Comparison of ENCODE assay signal across 15 cellular contexts in the genomic region with DNA sequence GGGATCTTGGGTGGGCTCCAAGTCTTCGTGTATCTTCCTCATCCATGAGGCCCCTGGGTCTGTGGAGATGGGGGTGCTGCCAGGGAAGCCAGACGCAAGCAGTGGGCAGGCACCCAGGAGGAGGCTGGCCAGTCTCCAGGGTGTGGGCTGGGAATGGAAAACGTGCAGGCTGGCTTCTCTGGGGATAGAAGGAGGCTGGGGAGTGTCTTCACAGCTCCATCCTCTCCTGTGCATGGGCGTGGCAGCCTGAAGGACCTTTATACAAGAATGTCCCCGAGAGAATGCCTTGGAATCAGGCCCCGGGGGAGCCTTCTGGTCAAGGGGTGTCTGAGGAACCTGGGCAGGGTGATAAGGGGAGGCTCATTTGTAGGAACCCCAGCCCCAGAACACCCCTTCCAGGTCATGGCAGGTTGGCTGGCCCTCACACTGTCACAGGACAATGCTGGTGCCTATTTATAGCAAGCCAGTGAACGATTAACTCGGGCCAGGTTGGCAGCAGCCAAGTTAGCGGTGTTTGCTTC. TPM values are rescaled to one million over a fixed set of nuclear protein-coding genes. Genes with fewer than 3 reads are reported as not detected.
DNase-seq lines count a peak whose midpoint lies in the region; ATAC-seq and TF ChIP-seq lines count a peak whose summit lies in the region.
"Had no signal": no experiment of that assay in that cellular context is flagged by ENCODE, and none has a peak within 500 bp of the region (broad histone marks: within the 10 kb centered on the region; RNA-seq: fewer than 3 reads in every experiment).

No MANE protein-coding gene starts in this region.

- in situ Hi-C loops in G401 (cut with HindIII; ENCODE audit: low sequenced_read_pairs) = no loop called here
- in situ Hi-C loops in brain microvascular endothelial cell (cut with HindIII; ENCODE audit: low pct_ligation_motif_present, low sequenced_read_pairs) = no loop called here

- ATAC-seq in GM19397 (IDR thresholded peaks at IDR 0.05; ENCODE audit: unreplicated experiment) = no peak
- ATAC-seq: activated T-cell treated with anti-CD3 and anti-CD28 coated beads, Interleukin-2, amount 50 U/mL, for 4 hours had no signal

- TF ChIP-seq CTCF in VCaP (conservative IDR thresholded peaks at IDR 0.05) (no peak), prostate gland (IDR thresholded peaks at IDR 0.05) (no peak), A673 (conservative IDR thresholded peaks at IDR 0.05; ENCODE audit: low read depth, low read length) (no peak), brain microvascular endothelial cell (IDR thresholded peaks at IDR 0.05; ENCODE audit: low read depth, low read length, missing control alignments) (no peak)

- CTCF ChIA-PET in A673 (lab: Charles Lee) = no interaction called here

- H3K4me1 ChIP-seq in prostate gland (replicated peaks) (no peaks in the 10 kb centered on the region), A673 (ENCODE audit: insufficient read depth, low read length, poor library complexity, severe bottlenecking) (no peaks in the 10 kb centered on the region)

- POLR2A ChIA-PET in A673 (lab: Charles Lee; ENCODE audit: low non-redundant PET) = no interaction called here

- H3K36me3 ChIP-seq in prostate gland (no peaks in the 10 kb centered on the region), A673 (ENCODE audit: insufficient read depth, low read length, poor library complexity, severe bottlenecking) (no peaks in the 10 kb centered on the region), brain microvascular endothelial cell (replicated peaks) (no peaks in the 10 kb centered on the region)

- H3K27ac ChIP-seq in VCaP (peak overlapping the region; percentile 78), prostate gland (no peak overlapping the region), A673 (ENCODE audit: low read depth, low read length, poor library complexity, severe bottlenecking) (no peak overlapping the region), brain microvascular endothelial cell (no peak overlapping the region)
- H3K27ac ChIP-seq: SK-N-MC had no signal

- TF ChIP-seq POLR2A in prostate gland (IDR thresholded peaks at IDR 0.05) = no peak

- DNase-seq in G401 (ENCODE audit: low spot score) (peak; percentile 70), hypothalamus (lab: John Stamatoyannopoulos, UW) (peak in 28 of 51 donors; percentile 10 to 72 (median 43)), prostate gland (ENCODE audit: low spot score) (peak; percentile 36), A673 (ENCODE audit: low spot score) (no peak), NCI-H2081 treated with DMSO at 0.1 percent for 48 hours (lab: John Stamatoyannopoulos, UW) (no peak), brain microvascular endothelial cell (no peak)
- DNase-seq: activated CD4-positive, CD25-positive, alpha-beta regulatory T cell; activated T-cell treated with anti-CD3 and anti-CD28 coated beads, Interleukin-2, amount 50 U/mL, for 4 hours; amniotic stem cell; effector CD8-positive, alpha-beta T cell; NCI-H187 had no signal

- no peaks in the 10 kb centered on the region for H3K27me3 ChIP-seq in prostate gland (replicated peaks; ENCODE audit: insufficient read depth)
- no peaks in the 10 kb centered on the region for H3K27me3 ChIP-seq in A673 (replicated peaks; ENCODE audit: insufficient read depth, low read depth, low read length, poor library complexity)
- H3K27me3 ChIP-seq in brain microvascular endothelial cell (replicated peaks) = no peaks in the 10 kb centered on the region

- no peaks in the 10 kb centered on the region for H3K9me3 ChIP-seq in prostate gland
- H3K9me3 ChIP-seq in A673 (ENCODE audit: low read depth, low read length, poor library complexity, severe bottlenecking) = no peaks in the 10 kb centered on the region

- no peak overlapping the region for H3K4me3 ChIP-seq in prostate gland
- H3K4me3 ChIP-seq in A673 (ENCODE audit: low read depth, low read length, poor library complexity, severe bottlenecking) = no peak overlapping the region
- no peak overlapping the region for H3K4me3 ChIP-seq in brain microvascular endothelial cell (ENCODE audit: low read depth, low read length)
- H3K4me3 ChIP-seq: SK-N-MC had no signal

- WGBS in prostate gland = 10% methylated on average over 9 of the region's 9 CpGs

- intact Hi-C loops in prostate gland (cut with DNase I) (no loop called here), A673 (cut with micrococcal nuclease; ENCODE audit: unreplicated experiment) (no loop called here)

- no TSS peak for BruUV-seq in A673 (replicated peaks; lab: Mats Ljungman, UMichigan)

RNA-seq across cellular contexts. Expression of a gene that starts 14.0 kb away (rescaled TPM):
- not detected in 2 replicates for total RNA-seq in G401 (2014; rRNA removed; shearing (Covaris generic))
- total RNA-seq in prostate gland (1 to 10 TPM; 4.1 to 7.7 TPM), A673 (2021) (not detected in 2 replicates)

RNA-seq across cellular contexts. Expression of a gene that starts 45.5 kb away (rescaled TPM):
- total RNA-seq in G401 (2014; rRNA removed; shearing (Covaris generic)) = not detected in 2 replicates
- total RNA-seq in prostate gland = under 1 TPM in 1 of 2 donors, not detected in 1; 0.40 TPM
- total RNA-seq in A673 (2021) = not detected in 2 replicates
- total RNA-seq: activated T-cell treated with anti-CD3 and anti-CD28 coated beads, Interleukin-2, amount 50 U/mL, for 4 hours; frontal cortex had no signal

Comparison
In these comparisons a context has a peak if more than half of its experiments do, and no peak if none do; other contexts are left out.
1. DNase-seq: peak in G401 (single experiment), hypothalamus (28 of 51) and prostate gland (single experiment); none in A673 (single experiment), NCI-H2081 treated with DMSO at 0.1 percent for 48 hours (single experiment) and brain microvascular endothelial cell (single experiment).